8 cellular contexts compared by ENCODE assay signal in genomic region chr12:38904417-38904931, GRCh38. TPM values are rescaled to one million over a fixed set of nuclear protein-coding genes. Genes with fewer than 3 reads are reported as not detected.
DNase-seq lines count a peak whose midpoint lies in the region; ATAC-seq and TF ChIP-seq lines count a peak whose summit lies in the region.
"Not testable (repeated sequence)": the region's sequence is repeated elsewhere in the genome, so short reads cannot be mapped to it uniquely, and the experiment has no call there.

No MANE protein-coding gene starts in this region.

- not testable (repeated sequence) for BruUV-seq in Caco-2 (replicated peaks; lab: Mats Ljungman, UMichigan)

- H3K14ac ChIP-seq in mesenchymal stem cell (ENCODE audit: low read length in 2 of 2), result not testable (repeated sequence)

- POLR2A ChIA-PET in Caco-2 (lab: Charles Lee), result interaction anchor here (1.1 to 1.4 kb wide), 4 partner anchors 9 to 539 kb away, joined by 3 to 4 read pairs (median 3); no protein-coding TSS in a partner anchor

- not testable (repeated sequence) for H4K91ac ChIP-seq in mesenchymal stem cell (ENCODE audit: low read length)

- H3K4me3 Mint-ChIP-seq in Caco-2 (ENCODE audit: unreplicated experiment), result peak overlapping the region; percentile 98
- peak overlapping the region; percentile 82 for H3K4me3 Mint-ChIP-seq in activated naive CD4-positive, alpha-beta T cell treated with anti-CD3 and anti-CD28 coated beads, Interleukin-2, amount 10 ng/mL, durations not matched to agents 7 days and 5 days

- peak overlapping the region; percentile 94 for H3K4me3 ChIP-seq in Caco-2 (ENCODE audit: low read depth, low read length)
- H3K4me3 ChIP-seq in Peyer's patch, result peak overlapping the region; percentile 39 to 64 (median 56)
- H3K4me3 ChIP-seq in choroid plexus epithelial cell (ENCODE audit: low read depth, low read length), result peak overlapping the region; percentile 54
- peak overlapping the region; percentile 79 to 86 for H3K4me3 ChIP-seq in gastroesophageal sphincter
- H3K4me3 ChIP-seq in mesenchymal stem cell (ENCODE audit: insufficient read depth in 1 of 2, low read depth in 1 of 2, low read length in 2 of 2), result peak overlapping the region; percentile 65 to 96
- peak overlapping the region; percentile 57 for H3K4me3 ChIP-seq in parathyroid adenoma (ENCODE audit: low read depth, low read length)
- peak overlapping the region; percentile 13 to 85 (median 67) for H3K4me3 ChIP-seq in thyroid gland (replicated peaks in 1 of 3)

- not testable (repeated sequence) for H2BK12ac ChIP-seq in mesenchymal stem cell (ENCODE audit: low read length in 2 of 2)

- H3K27me3 ChIP-seq in Caco-2 (replicated peaks; ENCODE audit: control insufficient read depth, insufficient read depth, low read length); Peyer's patch; gastroesophageal sphincter; mesenchymal stem cell (ENCODE audit: control insufficient read depth in 1 of 2, insufficient read depth in 1 of 2, low read length in 2 of 2); parathyroid adenoma (ENCODE audit: control insufficient read depth, insufficient read depth, low read length); thyroid gland: not testable (repeated sequence)

- not testable (repeated sequence) for TF ChIP-seq EP300 in gastroesophageal sphincter (IDR thresholded peaks at IDR 0.05)

- H2AK5ac ChIP-seq in mesenchymal stem cell (ENCODE audit: low read length, severe bottlenecking), result not testable (repeated sequence)

- peak overlapping the region; percentile 75 to 95 (median 82) for H3K27ac ChIP-seq in Peyer's patch
- H3K27ac ChIP-seq in gastroesophageal sphincter, result peak overlapping the region; percentile 75 to 94 (median 93)
- peak overlapping the region; percentile 39 for H3K27ac ChIP-seq in mesenchymal stem cell (ENCODE audit: low read length, poor library complexity, severe bottlenecking)
- H3K27ac ChIP-seq in parathyroid adenoma, result peak overlapping the region; percentile 88
- H3K27ac ChIP-seq in thyroid gland, result peak overlapping the region; percentile 83 to 95 (median 95)

- not testable (repeated sequence) for ATAC-seq in gastroesophageal sphincter

- intact Hi-C loops in Caco-2 (cut with micrococcal nuclease; ENCODE audit: unreplicated experiment), result loop anchor here (2.0 to 10.0 kb wide), 2 partner anchors 140 to 580 kb away; no protein-coding TSS in a partner anchor
- intact Hi-C loops in thyroid gland (cut with DNase I), result not testable (repeated sequence)

- peak overlapping the region; percentile 93 for H3K27ac Mint-ChIP-seq in Caco-2 (ENCODE audit: unreplicated experiment)
- H3K27ac Mint-ChIP-seq in activated naive CD4-positive, alpha-beta T cell treated with anti-CD3 and anti-CD28 coated beads, Interleukin-2, amount 10 ng/mL, durations not matched to agents 7 days and 5 days, result peak overlapping the region; percentile 83

- H3K79me1 ChIP-seq in mesenchymal stem cell (replicated peaks; ENCODE audit: low read length, poor library complexity, severe bottlenecking), result peaks cover 13% of the 10 kb centered on the region

- H3K79me2 ChIP-seq in parathyroid adenoma, result not testable (repeated sequence)

- H3K27me3 Mint-ChIP-seq in Caco-2 (ENCODE audit: insufficient read depth, unreplicated experiment), result not testable (repeated sequence)
- peaks cover 38% of the 10 kb centered on the region for H3K27me3 Mint-ChIP-seq in activated naive CD4-positive, alpha-beta T cell treated with anti-CD3 and anti-CD28 coated beads, Interleukin-2, amount 10 ng/mL, durations not matched to agents 7 days and 5 days

- peaks cover 12% of the 10 kb centered on the region for H3K36me3 Mint-ChIP-seq in Caco-2 (ENCODE audit: insufficient read depth, unreplicated experiment)
- not testable (repeated sequence) for H3K36me3 Mint-ChIP-seq in activated naive CD4-positive, alpha-beta T cell treated with anti-CD3 and anti-CD28 coated beads, Interleukin-2, amount 10 ng/mL, durations not matched to agents 7 days and 5 days

- H3K9ac ChIP-seq in mesenchymal stem cell (ENCODE audit: low read length), result peak overlapping the region; percentile 98
- not testable (repeated sequence) for H3K9ac ChIP-seq in parathyroid adenoma

- H3K36me3 ChIP-seq in Caco-2 (ENCODE audit: control insufficient read depth, insufficient read depth, low read length); Peyer's patch; gastroesophageal sphincter; mesenchymal stem cell (ENCODE audit: control insufficient read depth in 1 of 2, insufficient read depth in 2 of 2, low read depth in 1 of 2, low read length in 2 of 2); parathyroid adenoma (ENCODE audit: control insufficient read depth, insufficient read depth, low read length); thyroid gland: not testable (repeated sequence)

- H2BK120ac ChIP-seq in mesenchymal stem cell (ENCODE audit: low read depth, low read length), result not testable (repeated sequence)

- H3K4me1 Mint-ChIP-seq in Caco-2 (ENCODE audit: low read depth, unreplicated experiment), result peaks cover 16% of the 10 kb centered on the region
- H3K4me1 Mint-ChIP-seq in activated naive CD4-positive, alpha-beta T cell treated with anti-CD3 and anti-CD28 coated beads, Interleukin-2, amount 10 ng/mL, durations not matched to agents 7 days and 5 days, result peaks cover 29% of the 10 kb centered on the region

- H4K8ac ChIP-seq in mesenchymal stem cell (ENCODE audit: low read length), result peak overlapping the region; percentile 9

- not testable (repeated sequence) for H3K23ac ChIP-seq in mesenchymal stem cell (ENCODE audit: low read length in 2 of 2)

- peak overlapping the region; percentile 79 for H2AFZ ChIP-seq in mesenchymal stem cell (ENCODE audit: low read depth, low read length)
- peak overlapping the region; percentile 29 for H2AFZ ChIP-seq in parathyroid adenoma

- not testable (repeated sequence) for TF ChIP-seq POLR2A in Peyer's patch (IDR thresholded peaks at IDR 0.05); gastroesophageal sphincter (IDR thresholded peaks at IDR 0.05); thyroid gland (IDR thresholded peaks at IDR 0.05)

- H2BK5ac ChIP-seq in mesenchymal stem cell (ENCODE audit: low read depth, low read length, poor library complexity, severe bottlenecking), result not testable (repeated sequence)

- DNase-seq in Caco-2; Peyer's patch; activated naive CD4-positive, alpha-beta T cell treated with anti-CD3 and anti-CD28 coated beads, Interleukin-2, amount 10 ng/mL, durations not matched to agents 7 days and 5 days; choroid plexus epithelial cell (ENCODE audit: low read depth); mesenchymal stem cell; thyroid gland: not testable (repeated sequence)

- not testable (repeated sequence) for H3K4ac ChIP-seq in mesenchymal stem cell (ENCODE audit: low read depth in 1 of 2, low read length in 2 of 2)

- CTCF ChIA-PET in Caco-2 (lab: Charles Lee), result interaction anchor here (1.0 to 4.3 kb wide), 6 partner anchors 10 to 369 kb away, joined by 5 to 36 read pairs (median 16); no protein-coding TSS in a partner anchor
- CTCF ChIA-PET in activated naive CD4-positive, alpha-beta T cell treated with anti-CD3 and anti-CD28 coated beads, Interleukin-2, amount 10 ng/mL, durations not matched to agents 7 days and 5 days (lab: Charles Lee), result interaction anchor here (1.3 kb wide), 1 partner anchor 195 kb away, joined by 3 read pairs; no protein-coding TSS in a partner anchor

- not testable (repeated sequence) for H3K9me3 ChIP-seq in Caco-2; Peyer's patch; gastroesophageal sphincter; mesenchymal stem cell (ENCODE audit: control insufficient read depth, low read length); parathyroid adenoma (ENCODE audit: control insufficient read depth, low read length); thyroid gland

- not testable (repeated sequence) for H3K4me1 ChIP-seq in Caco-2; Peyer's patch; mesenchymal stem cell (ENCODE audit: control insufficient read depth, insufficient read depth, low read depth, low read length); parathyroid adenoma; thyroid gland
- H3K4me1 ChIP-seq in gastroesophageal sphincter, result peaks cover 0 to 41% (median 0%) of the 10 kb centered on the region in 3 donors

- TF ChIP-seq CTCF in Caco-2 (IDR thresholded peaks at IDR 0.05; ENCODE audit: insufficient read depth in 1 of 2, low read depth in 1 of 2, low read length in 1 of 2, severe bottlenecking in 1 of 2, unreplicated experiment in 1 of 2); Peyer's patch (IDR thresholded peaks at IDR 0.05); choroid plexus epithelial cell (conservative IDR thresholded peaks at IDR 0.05; ENCODE audit: low read depth, low read length); gastroesophageal sphincter (IDR thresholded peaks at IDR 0.05); parathyroid adenoma (IDR thresholded peaks at IDR 0.05); thyroid gland (IDR thresholded peaks at IDR 0.05): not testable (repeated sequence)

- 57 to 91% methylated on average over 6 to 9 of the region's 23 CpGs for WGBS in gastroesophageal sphincter (ENCODE audit: low coverage in 1 of 2), 2 donors
- WGBS in mesenchymal stem cell, result 64% methylated on average over 23 of the region's 23 CpGs
- 48 to 50% methylated on average over 23 of the region's 23 CpGs for WGBS in thyroid gland, 2 donors

- not testable (repeated sequence) for H3K9me3 Mint-ChIP-seq in Caco-2 (ENCODE audit: unreplicated experiment); activated naive CD4-positive, alpha-beta T cell treated with anti-CD3 and anti-CD28 coated beads, Interleukin-2, amount 10 ng/mL, durations not matched to agents 7 days and 5 days

- peak overlapping the region; percentile 62 for H2BK15ac ChIP-seq in mesenchymal stem cell (ENCODE audit: low read depth, poor library complexity, severe bottlenecking)

- peak overlapping the region in 1 of 2 experiments; percentile 4 for H3K18ac ChIP-seq in mesenchymal stem cell (ENCODE audit: low read depth in 1 of 2, low read length in 2 of 2)

- peak overlapping the region; percentile 98 for H3K4me2 ChIP-seq in mesenchymal stem cell (ENCODE audit: low read length, poor library complexity, severe bottlenecking)
- peak overlapping the region; percentile 92 for H3K4me2 ChIP-seq in parathyroid adenoma (ENCODE audit: low read length)

RNA-seq across cellular contexts. Expression of gene CPNE8, which starts 0.9 kb away (rescaled TPM):
- total RNA-seq in Caco-2 (2022), result 13.5 and 15.2 TPM in 2 replicates
- total RNA-seq in Peyer's patch, result 10 to 100 TPM in 1 of 4 donors, 1 to 10 TPM in 3; 4.4 to 23.1 (median 8.0) TPM
- total RNA-seq in gastroesophageal sphincter, result 10 to 100 TPM; 15.5 to 44.2 (median 21.2) TPM
- 16.9 TPM for polyA plus RNA-seq in mesenchymal stem cell (2013, experiment 1 of 2)
- 18.5 TPM for polyA plus RNA-seq in mesenchymal stem cell (2013, experiment 2 of 2)
- total RNA-seq in thyroid gland, result 10 to 100 TPM; 19.1 to 32.0 (median 26.0) TPM

Comparison
In these comparisons a context has a peak if more than half of its experiments do, and no peak if none do; other contexts are left out.
1. H3K27ac ChIP-seq: peak in every context shown above with its lines; median percentile 95 in thyroid gland; 93 in gastroesophageal sphincter; 88 in parathyroid adenoma; 82 in Peyer's patch; 39 in mesenchymal stem cell.